ENCODE assay signal across 8 cellular contexts in the genomic region with DNA sequence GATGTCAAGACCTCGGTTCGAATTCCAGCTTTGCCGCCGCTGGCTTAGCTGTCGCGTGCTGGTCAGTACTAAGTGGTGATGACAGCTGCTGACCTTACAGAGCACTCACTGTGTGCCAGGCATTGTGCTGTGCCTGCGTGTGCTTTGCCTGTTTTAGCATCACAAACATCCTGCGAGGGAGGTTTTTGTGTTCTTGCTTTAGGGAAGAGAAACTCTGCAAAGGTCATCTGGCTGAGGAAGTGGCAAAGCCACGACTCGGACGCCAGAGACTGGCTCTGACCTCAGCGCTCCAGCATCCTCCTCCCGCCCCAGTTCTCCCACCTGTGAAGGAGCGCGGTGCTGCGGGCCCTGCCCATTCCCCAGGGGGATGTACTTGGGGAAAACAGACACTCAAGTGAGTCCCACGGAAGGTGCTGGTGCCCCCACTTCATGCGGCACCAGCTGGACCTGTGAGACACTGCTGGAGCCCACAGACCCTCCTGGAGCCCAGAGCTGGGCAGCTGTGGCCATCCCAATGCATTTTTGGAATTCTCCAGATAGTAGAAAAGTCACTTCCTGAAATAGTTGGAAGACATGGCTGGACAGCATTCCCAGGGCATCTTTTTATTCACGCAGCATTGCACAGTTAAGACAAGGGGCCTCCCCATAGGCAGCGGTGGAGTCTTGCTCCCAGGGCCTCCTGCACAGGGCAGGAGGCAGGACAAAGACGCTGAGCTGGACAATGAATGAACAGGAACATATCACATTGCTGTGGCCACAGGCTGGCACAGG. TPM values are rescaled to one million over a fixed set of nuclear protein-coding genes. Genes with fewer than 3 reads are reported as not detected.
DNase-seq lines count a peak whose midpoint lies in the region; ATAC-seq and TF ChIP-seq lines count a peak whose summit lies in the region.

No MANE protein-coding gene starts in this region.

- intact Hi-C loops in left ventricle myocardium superior (cut with micrococcal nuclease), result no loop called here

- DNase-seq in GM13977 (ENCODE audit: low spot score), result peak; percentile 69
- peak in 2 of 3 donors; percentile 84 to 91 for DNase-seq in Peyer's patch
- peak; percentile 55 for DNase-seq in left ventricle myocardium superior
- DNase-seq in NCI-H1694 (lab: John Stamatoyannopoulos, UW), result no peak
- no peak for DNase-seq in stimulated activated CD4-positive, alpha-beta T cell treated with anti-CD3 and anti-CD28 coated beads, Interleukin-4, amount 100 ng/mL, for 1 hour

- no peaks in the 10 kb centered on the region for H3K36me3 ChIP-seq in Peyer's patch

- no peaks in the 10 kb centered on the region for H3K36me3 Mint-ChIP-seq in stimulated activated naive CD8-positive, alpha-beta T cell treated with anti-CD3 and anti-CD28 coated beads, Interleukin-15, Interleukin-2, amounts not matched to agents 100 ng/mL and 50 ng/mL, for 24 hours (ENCODE audit: low read depth)

- in situ Hi-C loops in GM13977 (cut with MboI; ENCODE audit: low pct_unique_long_range_greater_than_20kb, low sequenced_read_pairs, unreplicated experiment), result no loop called here

- TF ChIP-seq CTCF in GM13977 (IDR thresholded peaks at IDR 0.05; ENCODE audit: extremely low read depth, insufficient read depth, missing control alignments), result no peak
- no peak for TF ChIP-seq CTCF in Peyer's patch (IDR thresholded peaks at IDR 0.05)

- H3K27ac Mint-ChIP-seq in stimulated activated naive CD8-positive, alpha-beta T cell treated with anti-CD3 and anti-CD28 coated beads, Interleukin-15, Interleukin-2, amounts not matched to agents 100 ng/mL and 50 ng/mL, for 24 hours, result peak overlapping the region; percentile 34

- H3K4me1 Mint-ChIP-seq in stimulated activated naive CD8-positive, alpha-beta T cell treated with anti-CD3 and anti-CD28 coated beads, Interleukin-15, Interleukin-2, amounts not matched to agents 100 ng/mL and 50 ng/mL, for 24 hours (ENCODE audit: low read depth), result peaks cover 56% of the 10 kb centered on the region

- TF ChIP-seq POLR2A in Peyer's patch (IDR thresholded peaks at IDR 0.05), result no peak

- H3K4me1 ChIP-seq in Peyer's patch, result peaks cover 0 to 39% (median 25%) of the 10 kb centered on the region in 4 donors

- H3K9me3 ChIP-seq in Peyer's patch, result no peaks in the 10 kb centered on the region

- H3K27me3 ChIP-seq in Peyer's patch, result no peaks in the 10 kb centered on the region

- H3K4me3 Mint-ChIP-seq in stimulated activated naive CD8-positive, alpha-beta T cell treated with anti-CD3 and anti-CD28 coated beads, Interleukin-15, Interleukin-2, amounts not matched to agents 100 ng/mL and 50 ng/mL, for 24 hours, result no peak overlapping the region

- no peaks in the 10 kb centered on the region for H3K27me3 Mint-ChIP-seq in stimulated activated naive CD8-positive, alpha-beta T cell treated with anti-CD3 and anti-CD28 coated beads, Interleukin-15, Interleukin-2, amounts not matched to agents 100 ng/mL and 50 ng/mL, for 24 hours

- H3K27ac ChIP-seq in Peyer's patch, result peak overlapping the region; percentile 66 to 83 (median 72)

- ATAC-seq in HG02678 (IDR thresholded peaks at IDR 0.05; ENCODE audit: unreplicated experiment) (peak; percentile 67), left ventricle myocardium superior (peak; percentile 78), GM21526 (IDR thresholded peaks at IDR 0.05; ENCODE audit: low FRiP score, unreplicated experiment) (no peak)

- H3K4me3 ChIP-seq in Peyer's patch, result no peak overlapping the region

- no peaks in the 10 kb centered on the region for H3K9me3 Mint-ChIP-seq in stimulated activated naive CD8-positive, alpha-beta T cell treated with anti-CD3 and anti-CD28 coated beads, Interleukin-15, Interleukin-2, amounts not matched to agents 100 ng/mL and 50 ng/mL, for 24 hours

RNA-seq across cellular contexts. Expression of a gene that starts 20.0 kb away (rescaled TPM):
- 100 to 1,000 TPM in 3 of 4 donors, 10 to 100 TPM in 1; 86.0 to 143 (median 108) TPM for total RNA-seq in Peyer's patch
- total RNA-seq in left ventricle myocardium superior, result 129 TPM

RNA-seq across cellular contexts. Expression of a gene that starts 46.9 kb away (rescaled TPM):
- not detected for total RNA-seq in Peyer's patch
- total RNA-seq in left ventricle myocardium superior, result not detected

RNA-seq across cellular contexts. Expression of a gene that starts 49.8 kb away (rescaled TPM):
- total RNA-seq in Peyer's patch, result 1 to 10 TPM in 1 of 4 donors, not detected in 3; 2.5 TPM
- 0.37 TPM for total RNA-seq in left ventricle myocardium superior

Comparison
In these comparisons a context has a peak if more than half of its experiments do, and no peak if none do; other contexts are left out.
1. DNase-seq: peak in GM13977 (single experiment), Peyer's patch (2 of 3) and left ventricle myocardium superior (single experiment); none in NCI-H1694 (single experiment) and stimulated activated CD4-positive, alpha-beta T cell treated with anti-CD3 and anti-CD28 coated beads, Interleukin-4, amount 100 ng/mL, for 1 hour (single experiment).